13 cellular contexts compared by ENCODE assay signal in the genomic region with DNA sequence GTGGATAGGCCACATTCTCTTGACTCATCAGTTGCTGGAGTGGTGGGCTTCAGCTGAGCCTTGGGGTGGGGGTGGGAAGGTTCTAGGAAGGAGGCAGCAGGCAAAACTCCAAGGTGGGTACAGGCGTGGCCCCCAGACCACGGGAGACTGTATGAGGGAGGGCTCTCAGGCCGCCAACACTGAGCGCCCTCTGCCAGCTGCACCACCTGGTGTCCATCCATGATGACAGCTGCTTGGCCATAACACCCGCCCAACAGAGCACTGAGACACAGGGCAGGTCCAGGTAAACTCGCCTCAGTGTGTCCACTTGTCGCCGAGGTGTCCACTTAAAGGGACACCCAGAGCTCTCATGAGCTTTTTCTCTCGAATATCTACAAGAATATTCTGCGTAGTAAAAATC.
A peak's percentile ranks its signal among the peaks of the same experiment; 100 is the strongest.
DNase-seq lines count a peak whose midpoint lies in the region; ATAC-seq, FAIRE-seq and TF ChIP-seq lines count a peak whose summit lies in the region.
"Had no signal": no experiment of that assay in that cellular context is flagged by ENCODE, and none has a peak within 500 bp of the region (broad histone marks: within the 10 kb centered on the region; RNA-seq: fewer than 3 reads in every experiment).

No MANE protein-coding gene starts in this region.

- H2BK5ac ChIP-seq in neuronal stem cell (ENCODE audit: low read length) = no peak overlapping the region

- no TSS peak for BruUV-seq in K562 (replicated peaks; lab: Mats Ljungman, UMichigan)

- H3K23ac ChIP-seq in neuronal stem cell (ENCODE audit: low read depth, low read length, poor library complexity) = no peak overlapping the region

- FAIRE-seq in K562 (lab: Jason Lieb, UNC) = peak; percentile 23
- FAIRE-seq: A549, H54 had no signal

- no peaks in the 10 kb centered on the region for H4K20me1 ChIP-seq in BLaER1
- H4K20me1 ChIP-seq in K562 (replicated peaks; ENCODE audit: control insufficient read depth, insufficient read depth, low read length) = peaks cover 15% of the 10 kb centered on the region
- H4K20me1 ChIP-seq: BLaER1 treated with 17β-estradiol and CSF1 and Interleukin-3, amounts not matched to agents 10 nM and 100 nM had no signal

- H2BK12ac ChIP-seq in neuronal stem cell (ENCODE audit: low read length) = no peak overlapping the region

- no peak overlapping the region for H3K14ac ChIP-seq in neuronal stem cell (ENCODE audit: low read length)

- TF ChIP-seq POLR2A in K562 (conservative IDR thresholded peaks at IDR 0.05) = no peak

- H3K27me3 ChIP-seq in BLaER1 (no peaks in the 10 kb centered on the region), K562 (ENCODE audit: control insufficient read depth in 2 of 2, insufficient read depth in 2 of 2, low read length in 2 of 2) (peaks cover 10 to 55% of the 10 kb centered on the region in 2 experiments; a peak in 4 of 5 replicates), neuronal stem cell (ENCODE audit: control insufficient read depth in 3 of 3, insufficient read depth in 3 of 3, low read depth in 1 of 3, low read length in 3 of 3) (peaks cover 0 to 2% (median 0%) of the 10 kb centered on the region in 3 experiments)
- H3K27me3 ChIP-seq: BLaER1 treated with 17β-estradiol and CSF1 and Interleukin-3, amounts not matched to agents 10 nM and 100 nM had no signal

- H2AK5ac ChIP-seq in neuronal stem cell (ENCODE audit: low read depth, low read length) = no peak overlapping the region

- no peaks in the 10 kb centered on the region for H3K79me2 ChIP-seq in K562 (ENCODE audit: control insufficient read depth, insufficient read depth, low read length)

- no peak overlapping the region for H2BK15ac ChIP-seq in neuronal stem cell (ENCODE audit: low read length)

- H3K4me2 ChIP-seq in BLaER1 (no peak overlapping the region), K562 (ENCODE audit: insufficient read depth, low read length) (no peak overlapping the region), neuronal stem cell (ENCODE audit: insufficient read depth, low read length, poor library complexity, severe bottlenecking) (no peak overlapping the region)
- H3K4me2 ChIP-seq: A549; BLaER1 treated with 17β-estradiol and CSF1 and Interleukin-3, amounts not matched to agents 10 nM and 100 nM had no signal

- CTCF ChIA-PET in AG04449 (lab: Yijun Ruan, JAX) (interaction anchor here (0.6 to 1.0 kb wide), 4 partner anchors 9 to 1667 kb away, joined by 3 read pairs; no protein-coding TSS in a partner anchor), K562 (lab: Yijun Ruan, JAX; ENCODE audit: low intra/inter-chr PET ratio) (no interaction called here)

- no peaks in the 10 kb centered on the region for H3K36me3 ChIP-seq in BLaER1
- H3K36me3 ChIP-seq in K562 (ENCODE audit: control insufficient read depth, insufficient read depth, low read length) = no peaks in the 10 kb centered on the region
- peaks cover 0 to 4% of the 10 kb centered on the region in 2 donors for H3K36me3 ChIP-seq in neuronal stem cell (replicated peaks in 1 of 2; ENCODE audit: control insufficient read depth in 2 of 2, insufficient read depth in 2 of 2, low read length in 2 of 2)
- H3K36me3 ChIP-seq: BLaER1 treated with 17β-estradiol and CSF1 and Interleukin-3, amounts not matched to agents 10 nM and 100 nM had no signal

- peaks cover 6% of the 10 kb centered on the region for H3K79me1 ChIP-seq in neuronal stem cell (ENCODE audit: low read depth, low read length)

- no peaks in the 10 kb centered on the region for H3K9me3 ChIP-seq in BLaER1
- peaks cover 7% of the 10 kb centered on the region for H3K9me3 ChIP-seq in K562 (replicated peaks; ENCODE audit: control insufficient read depth, insufficient read depth, low read depth, low read length)
- peaks cover 0 to 15% of the 10 kb centered on the region in 2 donors for H3K9me3 ChIP-seq in neuronal stem cell (replicated peaks in 1 of 2; ENCODE audit: control insufficient read depth in 2 of 2, insufficient read depth in 1 of 2, low read depth in 1 of 2, low read length in 2 of 2)
- H3K9me3 ChIP-seq: A549 had no signal

- 2% methylated on average over 9 of the region's 10 CpGs for WGBS in K562 (ENCODE audit: insufficient coverage, low coverage, missing lambda C conversion rate)
- WGBS in neuronal stem cell (ENCODE audit: extremely low coverage in 2 of 2, insufficient read length in 2 of 2, insufficient replicate concordance in 1 of 2), 2 donors = no CpG with 5 or more reads among the region's 10 CpGs

- no peak for DNase-seq in AG04449 (ENCODE audit: low read depth, low spot score)
- DNase-seq in K562 (ENCODE audit: extremely low read depth in 1 of 4, low spot score in 3 of 4) = no peak
- no peak for DNase-seq in neuronal stem cell (ENCODE audit: low spot score)
- no peak for DNase-seq in hepatic stellate cell (ENCODE audit: low spot score)
- DNase-seq: AML-193; CD4-positive, CD25-positive, alpha-beta regulatory T cell; DMS53; GF-D8 had no signal

- H3K4ac ChIP-seq in neuronal stem cell (ENCODE audit: low read length) = no peak overlapping the region

- H3K18ac ChIP-seq in neuronal stem cell (ENCODE audit: low read length) = peak overlapping the region; percentile 40

- H4K91ac ChIP-seq in neuronal stem cell (ENCODE audit: low read depth, low read length, poor library complexity) = no peak overlapping the region

- TF ChIP-seq CTCF in AG04449 (IDR thresholded peaks at IDR 0.05; ENCODE audit: insufficient read depth, low read length, missing control alignments) (peak; percentile 5), K562 (IDR thresholded peaks at IDR 0.05 in 2 of 3, conservative IDR thresholded peaks at IDR 0.05 in 1 of 3; ENCODE audit: insufficient read depth in 2 of 3, low read depth in 1 of 3, low read length in 3 of 3) (no peak)

- no peak overlapping the region for H2BK120ac ChIP-seq in neuronal stem cell (ENCODE audit: low read depth, low read length)

- H3K27ac ChIP-seq in BLaER1 (no peak overlapping the region), K562 (ENCODE audit: extremely low read depth, low read depth, low read length) (no peak overlapping the region), neuronal stem cell (replicated peaks; ENCODE audit: low read length) (no peak overlapping the region)
- H3K27ac ChIP-seq: A549; BLaER1 treated with 17β-estradiol and CSF1 and Interleukin-3, amounts not matched to agents 10 nM and 100 nM had no signal

- H3K9ac ChIP-seq in BLaER1 (0 out of 2 replicates have a peak overlapping the region, but pooled peaks have one; percentile 19), K562 (ENCODE audit: insufficient read depth in 1 of 2, low read depth in 2 of 2, low read length in 2 of 2) (no peak overlapping the region), neuronal stem cell (ENCODE audit: low read depth, low read length, poor library complexity) (no peak overlapping the region)
- H3K9ac ChIP-seq: BLaER1 treated with 17β-estradiol and CSF1 and Interleukin-3, amounts not matched to agents 10 nM and 100 nM had no signal

- ATAC-seq in K562 (no peak), HG03175 (IDR thresholded peaks at IDR 0.05; ENCODE audit: unreplicated experiment) (no peak)

- in situ Hi-C loops in K562 (cut with MboI) = no loop called here

- no peak for TF ChIP-seq EP300 in K562 (IDR thresholded peaks at IDR 0.05; ENCODE audit: low read length)

- H2AFZ ChIP-seq in K562 (ENCODE audit: low read depth, low read length) = no peak overlapping the region
- no peak overlapping the region for H2AFZ ChIP-seq in neuronal stem cell (ENCODE audit: low read length)

- intact Hi-C loops in K562 (cut with micrococcal nuclease) = no loop called here

- H4K8ac ChIP-seq in neuronal stem cell (ENCODE audit: low read depth, low read length) = no peak overlapping the region

- no peaks in the 10 kb centered on the region for H3K9me1 ChIP-seq in K562 (ENCODE audit: control insufficient read depth, insufficient read depth, low read length)

- POLR2A ChIA-PET in AG04449 (lab: Yijun Ruan, JAX) = no interaction called here
- POLR2A ChIA-PET in K562 (lab: Yijun Ruan, JAX) = no interaction called here

- no peak for TF ChIP-seq RAD21 in K562 (CRISPR knock-in tag; conservative IDR thresholded peaks at IDR 0.05 in 1 of 2, IDR thresholded peaks at IDR 0.05 in 1 of 2)

- H3K4me1 ChIP-seq in BLaER1 (peaks cover 10% of the 10 kb centered on the region), K562 (replicated peaks in 1 of 2; ENCODE audit: control insufficient read depth in 2 of 2, insufficient read depth in 2 of 2, low read length in 2 of 2) (peaks cover 0 to 3% of the 10 kb centered on the region in 2 experiments; a peak in 3 of 5 replicates), neuronal stem cell (ENCODE audit: control insufficient read depth in 2 of 2, insufficient read depth in 1 of 2, low read depth in 1 of 2, low read length in 2 of 2) (peaks cover 16 to 20% of the 10 kb centered on the region in 2 donors)

- no peak overlapping the region for H3K4me3 ChIP-seq in AG04449 (ENCODE audit: low read depth, low read length)
- H3K4me3 ChIP-seq in BLaER1 = no peak overlapping the region
- no peak overlapping the region for H3K4me3 ChIP-seq in K562
- H3K4me3 ChIP-seq in neuronal stem cell (ENCODE audit: low read length in 2 of 2) = no peak overlapping the region
- H3K4me3 ChIP-seq: A549; BLaER1 treated with 17β-estradiol and CSF1 and Interleukin-3, amounts not matched to agents 10 nM and 100 nM had no signal

TF ChIP-seq in K562, 482 proteins besides CTCF, POLR2A, EP300 and RAD21:
- TF ChIP-seq ZNF589 (CRISPR knock-in tag; IDR thresholded peaks at IDR 0.05; ENCODE audit: low read depth) (no peak), CTBP1 (IDR thresholded peaks at IDR 0.05; ENCODE audit: borderline replicate concordance) (no peak), PHB2 (IDR thresholded peaks at IDR 0.05; ENCODE audit: low read depth) (no peak), SP2 (IDR thresholded peaks at IDR 0.05; ENCODE audit: extremely low read depth, low read depth, low read length, poor library complexity, severe bottlenecking) (no peak), ZNF146 (CRISPR knock-in tag; IDR thresholded peaks at IDR 0.05; ENCODE audit: unreplicated experiment) (no peak), TEAD1 (CRISPR knock-in tag; IDR thresholded peaks at IDR 0.05) (no peak), SMARCC2 (IDR thresholded peaks at IDR 0.05; ENCODE audit: low read depth) (no peak), NR1H2 (CRISPR knock-in tag; IDR thresholded peaks at IDR 0.05) (no peak)
- TF ChIP-seq, protein P1, sequence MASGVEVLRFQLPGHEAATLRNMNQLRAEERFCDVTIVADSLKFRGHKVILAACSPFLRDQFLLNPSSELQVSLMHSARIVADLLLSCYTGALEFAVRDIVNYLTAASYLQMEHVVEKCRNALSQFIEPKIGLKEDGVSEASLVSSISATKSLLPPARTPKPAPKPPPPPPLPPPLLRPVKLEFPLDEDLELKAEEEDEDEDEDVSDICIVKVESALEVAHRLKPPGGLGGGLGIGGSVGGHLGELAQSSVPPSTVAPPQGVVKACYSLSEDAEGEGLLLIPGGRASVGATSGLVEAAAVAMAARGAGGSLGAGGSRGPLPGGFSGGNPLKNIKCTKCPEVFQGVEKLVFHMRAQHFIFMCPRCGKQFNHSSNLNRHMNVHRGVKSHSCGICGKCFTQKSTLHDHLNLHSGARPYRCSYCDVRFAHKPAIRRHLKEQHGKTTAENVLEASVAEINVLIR (CRISPR knock-in tag; IDR thresholded peaks at IDR 0.05) = no peak
